In the genomic region with DNA sequence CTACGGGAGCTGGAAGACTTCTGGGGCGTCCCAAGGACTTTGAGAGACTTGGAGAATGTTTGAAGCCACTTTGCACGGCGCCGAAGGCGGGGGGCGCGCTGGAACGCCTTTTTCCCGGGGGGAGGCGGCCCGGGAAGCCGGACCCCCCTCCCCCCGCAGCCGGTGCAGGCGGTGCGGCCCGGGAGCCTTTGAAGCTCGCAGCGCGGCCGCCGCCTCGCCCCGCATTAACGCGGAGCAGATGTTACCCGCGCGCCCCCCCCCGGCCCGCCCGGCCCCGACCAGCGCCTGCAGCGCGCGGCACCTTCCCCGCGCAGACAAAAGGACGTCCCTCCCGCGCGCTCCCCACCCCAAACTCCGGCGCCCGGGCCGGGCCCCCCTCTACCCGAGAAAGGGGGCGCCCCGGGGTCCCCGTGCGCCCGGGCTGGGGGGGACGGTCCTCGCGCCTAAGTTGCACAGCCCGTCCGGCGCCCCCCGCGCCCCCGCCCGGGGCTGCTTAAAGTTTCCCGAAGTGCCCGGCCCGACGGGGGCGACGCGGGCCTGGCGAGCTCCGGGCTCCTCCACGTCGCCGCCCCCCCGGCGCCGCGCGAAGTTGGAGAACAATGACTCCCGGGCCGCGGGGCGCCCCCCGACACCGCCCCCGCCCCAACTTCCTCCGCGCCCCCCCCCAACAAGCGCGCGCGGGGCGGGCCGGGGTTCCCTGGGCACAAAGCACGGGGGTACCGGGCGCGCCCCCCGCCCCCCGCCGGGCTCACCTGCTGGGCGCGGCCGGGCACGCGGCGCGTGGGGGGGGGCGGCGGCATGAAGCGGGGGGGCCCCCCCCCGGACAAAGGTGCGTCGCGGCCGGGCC, we compare ENCODE assay signal across 1 cellular context.
A peak's percentile ranks its signal among the peaks of the same experiment; 100 is the strongest.
TF ChIP-seq lines count a peak whose summit lies in the region.

No MANE protein-coding gene starts in this region.

TF ChIP-seq in H1, 55 proteins besides CTCF, POLR2A, EP300 and RAD21:
- TF ChIP-seq TAF1 (IDR thresholded peaks at IDR 0.05; ENCODE audit: low read depth, low read length) = peak; percentile 61
- 0 out of 2 replicates have a peak, but pooled peaks have one; percentile 36 for TF ChIP-seq POLR2AphosphoS5 (IDR thresholded peaks at IDR 0.05; ENCODE audit: low read depth, low read length)
- no peak for TF ChIP-seq YY1 (IDR thresholded peaks at IDR 0.05; ENCODE audit: low read depth, low read length)
- peak; percentile 47 for TF ChIP-seq PHF8 (conservative IDR thresholded peaks at IDR 0.05; ENCODE audit: low read depth, low read length)
